28 cellular contexts compared by ENCODE assay signal in the genomic region with DNA sequence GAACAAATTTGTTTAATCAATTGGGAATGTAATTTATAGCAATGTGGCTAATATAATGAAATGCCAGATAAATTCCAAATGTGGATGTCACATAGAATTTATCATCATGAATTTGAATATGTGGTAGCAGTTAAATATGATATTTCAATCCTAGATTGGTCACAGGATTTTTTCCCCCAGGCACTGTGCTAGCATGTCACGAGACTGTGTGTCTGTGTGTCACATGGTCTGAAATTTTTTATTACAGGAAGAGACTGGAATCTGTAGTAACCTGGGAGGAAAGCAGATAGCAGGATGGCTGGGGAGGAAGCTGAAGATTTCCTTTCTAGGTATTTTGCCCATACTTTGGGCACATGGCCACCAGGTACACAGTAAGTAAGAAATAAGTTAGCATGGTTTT. TPM values are rescaled to one million over a fixed set of nuclear protein-coding genes. Genes with fewer than 3 reads are reported as not detected.
"Had no signal": no experiment of that assay in that cellular context is flagged by ENCODE, and none has a peak within 500 bp of the region (broad histone marks: within the 10 kb centered on the region; RNA-seq: fewer than 3 reads in every experiment).

No MANE protein-coding gene starts in this region.

- H2AFZ ChIP-seq: hepatocyte had no signal

- H3K27ac ChIP-seq: esophagus muscularis mucosa, foreskin keratinocyte, gastroesophageal sphincter, heart left ventricle, hepatocyte, left lung, ovary, psoas muscle, sigmoid colon, stomach, thyroid gland had no signal

- H3K4me3 ChIP-seq: esophagus muscularis mucosa, gastroesophageal sphincter, heart left ventricle, hepatocyte, left lung, ovary, psoas muscle, sigmoid colon, stomach, thyroid gland had no signal

- H3K27me3 ChIP-seq: esophagus muscularis mucosa, foreskin keratinocyte, gastroesophageal sphincter, heart left ventricle, hepatocyte, left lung, ovary, sigmoid colon, stomach, thyroid gland had no signal

- H3K4me2 ChIP-seq: hepatocyte had no signal

- H3K79me2 ChIP-seq: hepatocyte had no signal

- H3K4me1 ChIP-seq: esophagus muscularis mucosa, foreskin keratinocyte, gastroesophageal sphincter, heart left ventricle, psoas muscle, sigmoid colon, stomach, thyroid gland had no signal

- ATAC-seq: foreskin keratinocyte; gastroesophageal sphincter; heart left ventricle; left cardiac atrium; left lung; natural killer cell; psoas muscle; right cardiac atrium; stimulated activated effector memory CD8-positive, alpha-beta T cell treated with anti-CD3 and anti-CD28 coated beads, Interleukin-12 subunit alpha, Interleukin-12 subunit beta, amount 100 ng/mL, for 72 hours had no signal

- DNase-seq: effector CD8-positive, alpha-beta T cell; endodermal cell; heart left ventricle; kidney; left cardiac atrium; left lung; natural killer cell; occipital lobe; ovary; posterior cingulate gyrus; psoas muscle; right cardiac atrium; sigmoid colon; stimulated activated CD4-positive, alpha-beta T cell treated with anti-CD3 and anti-CD28 coated beads, Interleukin-2, amount 100 ng/mL, for 24 hours; stimulated activated CD4-positive, alpha-beta T cell treated with anti-CD3 and anti-CD28 coated beads, Interleukin-4, amount 100 ng/mL, for 24 hours; stimulated activated naive CD4-positive, alpha-beta T cell treated with Interleukin-2 at 50 U/mL for 16 hours; stomach; thyroid gland had no signal

- H3K36me3 ChIP-seq: esophagus muscularis mucosa, gastroesophageal sphincter, heart left ventricle, left lung, ovary, sigmoid colon, stomach, thyroid gland had no signal

- H3K9me3 ChIP-seq: esophagus muscularis mucosa, gastroesophageal sphincter, heart left ventricle, left lung, ovary, psoas muscle, sigmoid colon, stomach, thyroid gland had no signal

RNA-seq across cellular contexts. Expression of gene ANKRD34B, which starts 49.0 kb away (rescaled TPM):
- total RNA-seq: endothelial cell of umbilical vein, fibroblast of lung, foreskin keratinocyte, gastroesophageal sphincter, hepatocyte, lower leg skin, natural killer cell, right cardiac atrium, sigmoid colon, stomach, subcutaneous adipose tissue, thyroid gland, urinary bladder had no signal
